Comparison of ENCODE assay signal across 11 cellular contexts in genomic region chr12:40907115-40907521, GRCh38.
A peak's percentile ranks its signal among the peaks of the same experiment; 100 is the strongest.
DNase-seq lines count a peak whose midpoint lies in the region; ATAC-seq and TF ChIP-seq lines count a peak whose summit lies in the region.
"Had no signal": no experiment of that assay in that cellular context is flagged by ENCODE, and none has a peak within 500 bp of the region (broad histone marks: within the 10 kb centered on the region; RNA-seq: fewer than 3 reads in every experiment).

No MANE protein-coding gene starts in this region.

- no peak overlapping the region for H3K4me2 ChIP-seq in smooth muscle cell

- H3K4me3 Mint-ChIP-seq in activated CD4-positive, alpha-beta T cell treated with anti-CD3 and anti-CD28 coated beads for 36 hours: no peak overlapping the region
- H3K4me3 Mint-ChIP-seq in activated CD4-positive, alpha-beta T cell treated with anti-CD3 and anti-CD28 coated beads, Interleukin-2, amount 10 ng/mL, durations not matched to agents 24 days and 14 days: no peak overlapping the region
- H3K4me3 Mint-ChIP-seq in activated naive CD8-positive, alpha-beta T cell treated with anti-CD3 and anti-CD28 coated beads for 36 hours: no peak overlapping the region
- H3K4me3 Mint-ChIP-seq: central memory CD8-positive, alpha-beta T cell; memory B cell; T-helper 1 cell treated with Interleukin-12 subunit alpha and Interleukin-12 subunit beta and Interleukin-4 antibody, amounts not matched to agents 30 μg/mL and 1 μg/mL, for 36 hours had no signal

- H3K27ac Mint-ChIP-seq in activated CD4-positive, alpha-beta T cell treated with anti-CD3 and anti-CD28 coated beads for 36 hours: no peak overlapping the region
- no peak overlapping the region for H3K27ac Mint-ChIP-seq in activated CD4-positive, alpha-beta T cell treated with anti-CD3 and anti-CD28 coated beads, Interleukin-2, amount 10 ng/mL, durations not matched to agents 24 days and 14 days
- no peak overlapping the region for H3K27ac Mint-ChIP-seq in activated naive CD8-positive, alpha-beta T cell treated with anti-CD3 and anti-CD28 coated beads for 36 hours
- H3K27ac Mint-ChIP-seq: memory B cell; T-helper 1 cell treated with Interleukin-12 subunit alpha and Interleukin-12 subunit beta and Interleukin-4 antibody, amounts not matched to agents 30 μg/mL and 1 μg/mL, for 36 hours had no signal

- no peaks in the 10 kb centered on the region for H3K4me1 Mint-ChIP-seq in activated CD4-positive, alpha-beta T cell treated with anti-CD3 and anti-CD28 coated beads for 36 hours
- H3K4me1 Mint-ChIP-seq in activated CD4-positive, alpha-beta T cell treated with anti-CD3 and anti-CD28 coated beads, Interleukin-2, amount 10 ng/mL, durations not matched to agents 24 days and 14 days: no peaks in the 10 kb centered on the region
- no peaks in the 10 kb centered on the region for H3K4me1 Mint-ChIP-seq in activated naive CD8-positive, alpha-beta T cell treated with anti-CD3 and anti-CD28 coated beads for 36 hours
- H3K4me1 Mint-ChIP-seq: central memory CD8-positive, alpha-beta T cell; memory B cell had no signal

- H3K9me3 ChIP-seq in smooth muscle cell (replicated peaks; ENCODE audit: low read depth) (no peaks in the 10 kb centered on the region), spleen (no peaks in the 10 kb centered on the region), right atrium auricular region (no peaks in the 10 kb centered on the region)

- TF ChIP-seq CTCF in RWPE1 (conservative IDR thresholded peaks at IDR 0.05; ENCODE audit: low read depth) (no peak), smooth muscle cell (IDR thresholded peaks at IDR 0.05; ENCODE audit: borderline replicate concordance, insufficient read depth, poor library complexity, severe bottlenecking) (no peak), spleen (IDR thresholded peaks at IDR 0.05 in 8 of 11, conservative IDR thresholded peaks at IDR 0.05 in 3 of 11) (no peak), right atrium auricular region (IDR thresholded peaks at IDR 0.05) (no peak)

- H2AFZ ChIP-seq in smooth muscle cell (ENCODE audit: low read depth): no peak overlapping the region

- no peak overlapping the region for H3K9ac ChIP-seq in smooth muscle cell (ENCODE audit: low read depth)

- no peaks in the 10 kb centered on the region for H3K4me1 ChIP-seq in smooth muscle cell (ENCODE audit: low read depth)
- no peaks in the 10 kb centered on the region for H3K4me1 ChIP-seq in spleen
- H3K4me1 ChIP-seq in right atrium auricular region: no peaks in the 10 kb centered on the region

- H3K79me2 ChIP-seq in smooth muscle cell (ENCODE audit: low read depth): no peaks in the 10 kb centered on the region

- CTCF ChIA-PET in activated CD4-positive, alpha-beta T cell treated with anti-CD3 and anti-CD28 coated beads for 36 hours (lab: Charles Lee): interaction anchor here (0.6 kb wide), 1 partner anchor 119 kb away, joined by 3 read pairs; no protein-coding TSS in a partner anchor
- CTCF ChIA-PET in RWPE1 (lab: Yijun Ruan, JAX): interaction anchor here (0.6 kb wide), 1 partner anchor 916 kb away, joined by 5 read pairs; no protein-coding TSS in a partner anchor

- H3K9me3 Mint-ChIP-seq in activated CD4-positive, alpha-beta T cell treated with anti-CD3 and anti-CD28 coated beads for 36 hours (ENCODE audit: low read depth): no peaks in the 10 kb centered on the region
- no peaks in the 10 kb centered on the region for H3K9me3 Mint-ChIP-seq in activated CD4-positive, alpha-beta T cell treated with anti-CD3 and anti-CD28 coated beads, Interleukin-2, amount 10 ng/mL, durations not matched to agents 24 days and 14 days
- no peaks in the 10 kb centered on the region for H3K9me3 Mint-ChIP-seq in activated naive CD8-positive, alpha-beta T cell treated with anti-CD3 and anti-CD28 coated beads for 36 hours
- H3K9me3 Mint-ChIP-seq: central memory CD8-positive, alpha-beta T cell; memory B cell; T-helper 1 cell treated with Interleukin-12 subunit alpha and Interleukin-12 subunit beta and Interleukin-4 antibody, amounts not matched to agents 30 μg/mL and 1 μg/mL, for 36 hours had no signal

- H3F3A ChIP-seq in smooth muscle cell (ENCODE audit: low read depth): no peaks in the 10 kb centered on the region

- no peak for DNase-seq in activated CD4-positive, alpha-beta T cell treated with anti-CD3 and anti-CD28 coated beads for 36 hours
- DNase-seq in activated CD4-positive, alpha-beta T cell treated with anti-CD3 and anti-CD28 coated beads, Interleukin-2, amount 10 ng/mL, durations not matched to agents 24 days and 14 days: no peak
- peak; percentile 69 for DNase-seq in RWPE1 (ENCODE audit: low spot score)
- no peak for DNase-seq in smooth muscle cell (lab: John Stamatoyannopoulos, UW; ENCODE audit: unreplicated experiment)
- DNase-seq in spleen: no peak
- DNase-seq in right atrium auricular region (ENCODE audit: low spot score): no peak
- DNase-seq in activated naive CD8-positive, alpha-beta T cell treated with anti-CD3 and anti-CD28 coated beads for 36 hours: no peak

- no peaks in the 10 kb centered on the region for H3K36me3 ChIP-seq in smooth muscle cell (ENCODE audit: low read depth)
- no peaks in the 10 kb centered on the region for H3K36me3 ChIP-seq in spleen
- H3K36me3 ChIP-seq in right atrium auricular region: no peaks in the 10 kb centered on the region

- peak; percentile 44 for ATAC-seq in activated CD4-positive, alpha-beta T cell treated with anti-CD3 and anti-CD28 coated beads for 36 hours
- ATAC-seq in HG02970 (IDR thresholded peaks at IDR 0.05; ENCODE audit: low FRiP score, unreplicated experiment): peak; percentile 94

- no peaks in the 10 kb centered on the region for H3K36me3 Mint-ChIP-seq in activated CD4-positive, alpha-beta T cell treated with anti-CD3 and anti-CD28 coated beads for 36 hours (ENCODE audit: low read depth)
- H3K36me3 Mint-ChIP-seq in activated CD4-positive, alpha-beta T cell treated with anti-CD3 and anti-CD28 coated beads, Interleukin-2, amount 10 ng/mL, durations not matched to agents 24 days and 14 days (ENCODE audit: low read depth): no peaks in the 10 kb centered on the region
- H3K36me3 Mint-ChIP-seq in activated naive CD8-positive, alpha-beta T cell treated with anti-CD3 and anti-CD28 coated beads for 36 hours: no peaks in the 10 kb centered on the region
- H3K36me3 Mint-ChIP-seq: memory B cell had no signal

- no peak for TF ChIP-seq POLR2A in spleen (IDR thresholded peaks at IDR 0.05)

- POLR2A ChIA-PET in activated CD4-positive, alpha-beta T cell treated with anti-CD3 and anti-CD28 coated beads for 36 hours (lab: Charles Lee): interaction anchor here (0.8 kb wide), 1 partner anchor 31 kb away, joined by 3 read pairs; no protein-coding TSS in a partner anchor
- POLR2A ChIA-PET in RWPE1 (lab: Yijun Ruan, JAX; ENCODE audit: low non-redundant PET): no interaction called here

- H3K27me3 ChIP-seq in smooth muscle cell (ENCODE audit: low read depth) (peaks cover 5% of the 10 kb centered on the region), spleen (replicated peaks in 1 of 7) (no peaks in the 10 kb centered on the region), right atrium auricular region (no peaks in the 10 kb centered on the region)

- WGBS in smooth muscle cell (ENCODE audit: low lambda C conversion rate): 51% methylated on average over 4 of the region's 4 CpGs
- 60 to 83% (median 67%) methylated on average over 4 of the region's 4 CpGs for WGBS in spleen, 5 donors

- no peak overlapping the region for H3K27ac ChIP-seq in RWPE1
- peak overlapping the region; percentile 69 for H3K27ac ChIP-seq in smooth muscle cell (ENCODE audit: low read depth)
- H3K27ac ChIP-seq in spleen: no peak overlapping the region
- no peak overlapping the region for H3K27ac ChIP-seq in right atrium auricular region

- H3K4me3 ChIP-seq in smooth muscle cell (no peak overlapping the region), spleen (no peak overlapping the region), right atrium auricular region (no peak overlapping the region)

- intact Hi-C loops in activated CD4-positive, alpha-beta T cell treated with anti-CD3 and anti-CD28 coated beads for 36 hours (cut with DNase I, micrococcal nuclease): no loop called here
- intact Hi-C loops in activated CD4-positive, alpha-beta T cell treated with anti-CD3 and anti-CD28 coated beads, Interleukin-2, amount 10 ng/mL, durations not matched to agents 24 days and 14 days (cut with micrococcal nuclease): no loop called here
- intact Hi-C loops in spleen (cut with DNase I; ENCODE audit: low total_unique reads): no loop called here

- H3K27me3 Mint-ChIP-seq in activated CD4-positive, alpha-beta T cell treated with anti-CD3 and anti-CD28 coated beads for 36 hours: no peaks in the 10 kb centered on the region
- H3K27me3 Mint-ChIP-seq in activated CD4-positive, alpha-beta T cell treated with anti-CD3 and anti-CD28 coated beads, Interleukin-2, amount 10 ng/mL, durations not matched to agents 24 days and 14 days: no peaks in the 10 kb centered on the region
- no peaks in the 10 kb centered on the region for H3K27me3 Mint-ChIP-seq in activated naive CD8-positive, alpha-beta T cell treated with anti-CD3 and anti-CD28 coated beads for 36 hours
- H3K27me3 Mint-ChIP-seq: central memory CD8-positive, alpha-beta T cell; memory B cell had no signal

- no peaks in the 10 kb centered on the region for H4K20me1 ChIP-seq in smooth muscle cell (ENCODE audit: low read depth)
